ENCODE assay signal across 11 cellular contexts in the genomic region with DNA sequence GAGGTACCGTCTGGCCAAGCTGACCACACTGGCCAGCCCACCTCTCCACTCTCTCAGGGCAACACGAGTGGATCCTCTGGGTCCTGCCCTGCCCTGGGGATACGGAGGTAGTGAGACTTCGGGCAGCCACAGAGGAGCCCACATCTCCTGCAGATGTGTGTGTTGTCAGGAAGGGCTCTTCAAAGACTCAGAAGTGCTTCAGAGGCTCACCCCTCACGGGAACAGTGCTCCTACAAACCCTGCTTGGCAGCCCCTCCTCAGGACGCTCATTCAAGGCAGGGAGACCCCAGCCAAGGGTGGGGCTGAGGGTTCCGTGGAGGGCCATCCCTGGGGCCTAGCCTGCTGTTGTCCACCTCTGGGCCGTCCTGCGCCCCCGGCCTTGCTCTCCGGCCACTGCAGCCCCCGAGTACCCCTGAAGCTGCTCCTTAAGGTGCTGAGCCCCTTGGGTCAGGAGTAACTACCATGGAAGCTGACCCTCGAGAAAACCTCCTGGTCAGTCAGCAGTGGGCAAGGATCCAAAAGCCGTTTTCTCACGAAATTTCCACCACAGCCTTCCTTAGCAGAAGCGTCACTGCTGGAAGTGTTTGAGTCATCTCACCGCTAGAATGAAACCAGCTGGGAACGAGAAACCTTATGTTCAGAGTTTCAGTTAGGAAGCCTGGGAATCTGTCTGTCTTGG. TPM values are rescaled to one million over a fixed set of nuclear protein-coding genes. Genes with fewer than 3 reads are reported as not detected.
DNase-seq lines count a peak whose midpoint lies in the region; ATAC-seq and TF ChIP-seq lines count a peak whose summit lies in the region.
"Had no signal": no experiment of that assay in that cellular context is flagged by ENCODE, and none has a peak within 500 bp of the region (broad histone marks: within the 10 kb centered on the region; RNA-seq: fewer than 3 reads in every experiment).

No MANE protein-coding gene starts in this region.

- H3K36me3 ChIP-seq in adipocyte (ENCODE audit: control insufficient read depth, insufficient read depth, low read length, severe bottlenecking) (no peaks in the 10 kb centered on the region), hepatocyte (replicated peaks; ENCODE audit: insufficient read depth, low read depth) (no peaks in the 10 kb centered on the region), body of pancreas (replicated peaks in 1 of 2; ENCODE audit: insufficient read depth in 1 of 2, low read depth in 2 of 2) (no peaks in the 10 kb centered on the region)
- H3K36me3 ChIP-seq: esophagus squamous epithelium, uterus had no signal

- H3K9me3 ChIP-seq in adipocyte (ENCODE audit: control insufficient read depth, low read length) (no peaks in the 10 kb centered on the region), hepatocyte (ENCODE audit: low read depth) (no peaks in the 10 kb centered on the region), body of pancreas (no peaks in the 10 kb centered on the region)
- H3K9me3 ChIP-seq: esophagus squamous epithelium, uterus had no signal

- DNase-seq in 8988T (peak; percentile 52), H4 (ENCODE audit: low spot score) (peak; percentile 94), adipocyte (ENCODE audit: low read depth) (peak; percentile 94), hepatocyte (ENCODE audit: low spot score) (peak; percentile 36), SHP77 treated with DMSO at 0.1 percent for 48 hours (lab: John Stamatoyannopoulos, UW) (no peak), body of pancreas (no peak)
- DNase-seq: esophagus squamous epithelium had no signal

- no peak for TF ChIP-seq CTCF in hepatocyte (IDR thresholded peaks at IDR 0.05; ENCODE audit: poor library complexity)
- TF ChIP-seq CTCF in body of pancreas (IDR thresholded peaks at IDR 0.05), result no peak

- no peaks in the 10 kb centered on the region for H3K9me2 ChIP-seq in hepatocyte (replicated peaks; ENCODE audit: insufficient read depth)

- no peak overlapping the region for H3K27ac ChIP-seq in hepatocyte
- no peak overlapping the region for H3K27ac ChIP-seq in body of pancreas
- H3K27ac ChIP-seq: uterus had no signal

- H3K4me1 ChIP-seq in adipocyte (ENCODE audit: control insufficient read depth, insufficient read depth, low read length) (peaks cover 6% of the 10 kb centered on the region), hepatocyte (ENCODE audit: insufficient read depth) (no peaks in the 10 kb centered on the region), body of pancreas (no peaks in the 10 kb centered on the region)
- H3K4me1 ChIP-seq: uterus had no signal

- ATAC-seq in HG02840 (IDR thresholded peaks at IDR 0.05; ENCODE audit: low FRiP score, unreplicated experiment) (no peak), GM21381 (IDR thresholded peaks at IDR 0.05; ENCODE audit: unreplicated experiment) (no peak), body of pancreas (no peak)

- no peak overlapping the region for H3K4me2 ChIP-seq in hepatocyte

- 79% methylated on average over 18 of the region's 18 CpGs for WGBS in hepatocyte (ENCODE audit: low lambda C conversion rate, missing lambda C conversion rate)
- 62 to 82% methylated on average over 14 to 18 of the region's 18 CpGs for WGBS in body of pancreas, 2 donors

- H3K9ac ChIP-seq in adipocyte (ENCODE audit: low read length), result no peak overlapping the region

- intact Hi-C loops in body of pancreas (cut with DNase I), result no loop called here

- no peaks in the 10 kb centered on the region for H3K79me2 ChIP-seq in hepatocyte

- no peak for TF ChIP-seq POLR2A in body of pancreas (IDR thresholded peaks at IDR 0.05)

- no peak overlapping the region for H2AFZ ChIP-seq in hepatocyte

- H3K27me3 ChIP-seq in adipocyte (replicated peaks; ENCODE audit: control insufficient read depth, insufficient read depth, low read length), result peaks cover 10% of the 10 kb centered on the region
- H3K27me3 ChIP-seq in hepatocyte, result no peaks in the 10 kb centered on the region
- H3K27me3 ChIP-seq in body of pancreas, result no peaks in the 10 kb centered on the region
- H3K27me3 ChIP-seq: uterus had no signal

- H3K4me3 ChIP-seq in adipocyte (ENCODE audit: low read length), result no peak overlapping the region
- no peak overlapping the region for H3K4me3 ChIP-seq in hepatocyte
- H3K4me3 ChIP-seq in body of pancreas, result no peak overlapping the region
- H3K4me3 ChIP-seq: esophagus squamous epithelium, uterus had no signal

- H4K20me1 ChIP-seq in hepatocyte (ENCODE audit: insufficient read depth, poor library complexity, severe bottlenecking), result no peaks in the 10 kb centered on the region

RNA-seq across cellular contexts. Expression of a gene that starts 23.2 kb away (rescaled TPM):
- not detected in 2 replicates for total RNA-seq in H4 (2014; rRNA removed; shearing (Covaris generic))
- total RNA-seq in hepatocyte (not detected in 2 replicates), body of pancreas (not detected)
- polyA plus RNA-seq in hepatocyte, result 0.18 TPM in 1 of 2 replicates, not detected in the other
- total RNA-seq: esophagus squamous epithelium, NCI-H460, uterus had no signal

RNA-seq across cellular contexts. Expression of a gene that starts 49.8 kb away (rescaled TPM):
- 4.6 and 4.8 TPM in 2 replicates for total RNA-seq in H4 (2014; rRNA removed; shearing (Covaris generic))
- total RNA-seq in hepatocyte (4.6 and 4.8 TPM in 2 replicates), body of pancreas (1 to 10 TPM; 3.9 to 4.0 TPM)
- 11.4 and 13.7 TPM in 2 replicates for polyA plus RNA-seq in hepatocyte

RNA-seq across cellular contexts. Expression of a gene that starts 50.0 kb away (rescaled TPM):
- total RNA-seq in H4 (2014; rRNA removed; shearing (Covaris generic)), result 70.3 and 79.9 TPM in 2 replicates
- total RNA-seq in hepatocyte (91.2 and 102 TPM in 2 replicates), body of pancreas (10 to 100 TPM; 62.8 to 75.5 TPM)
- 140 and 159 TPM in 2 replicates for polyA plus RNA-seq in hepatocyte

Comparison
In these comparisons a context has a peak if more than half of its experiments do, and no peak if none do; other contexts are left out.
1. DNase-seq: peak in 8988T (single experiment), H4 (single experiment), adipocyte (single experiment) and hepatocyte (single experiment); none in SHP77 treated with DMSO at 0.1 percent for 48 hours (single experiment) and body of pancreas (0 of 4).